In genomic region chrX:129833153-129834004, GRCh38 we compare ENCODE assay signal across 1 cellular context.
TF ChIP-seq lines count a peak whose summit lies in the region.

No MANE protein-coding gene starts in this region.

TF ChIP-seq in GM23338, 12 proteins besides CTCF, POLR2A, EP300 and RAD21 (continued from another document):
- no peak for TF ChIP-seq ZNF462 (CRISPR knock-in tag; IDR thresholded peaks at IDR 0.05)
- TF ChIP-seq NANOG (IDR thresholded peaks at IDR 0.05; ENCODE audit: borderline replicate concordance) = no peak
- TF ChIP-seq REST (IDR thresholded peaks at IDR 0.05; ENCODE audit: unreplicated experiment) = no peak
- TF ChIP-seq EZH2 (IDR thresholded peaks at IDR 0.05; ENCODE audit: low read depth, unreplicated experiment) = no peak
- no peak for TF ChIP-seq EZH2phosphoT487 (IDR thresholded peaks at IDR 0.05; ENCODE audit: unreplicated experiment)
- no peak for TF ChIP-seq ZNF114 (CRISPR knock-in tag; IDR thresholded peaks at IDR 0.05)
TF ChIP-seq in GM23338: peak in this region for 0.
